Comparison of ENCODE assay signal across 30 cellular contexts in genomic region chr10:91957091-91957490, GRCh38.
"Had no signal": no experiment of that assay in that cellular context is flagged by ENCODE, and none has a peak within 500 bp of the region (broad histone marks: within the 10 kb centered on the region; RNA-seq: fewer than 3 reads in every experiment).

No MANE protein-coding gene starts in this region.

- H3K9me3 ChIP-seq: ascending aorta, esophagus squamous epithelium, heart left ventricle had no signal

- H3K27me3 Mint-ChIP-seq: activated CD4-positive, alpha-beta memory T cell treated with anti-CD3 and anti-CD28 coated beads, Interleukin-2, amount 10 ng/mL, durations not matched to agents 7 days and 5 days; activated CD4-positive, alpha-beta T cell treated with anti-CD3 and anti-CD28 coated beads, Interleukin-2, amount 10 ng/mL, durations not matched to agents 7 days and 5 days; activated CD8-positive, alpha-beta memory T cell treated with anti-CD3 and anti-CD28 coated beads, Interleukin-2, amount 10 ng/mL, durations not matched to agents 7 days and 5 days; activated naive CD8-positive, alpha-beta T cell treated with anti-CD3 and anti-CD28 coated beads for 36 hours; activated T-helper 17 cell treated with anti-CD3 and anti-CD28 coated beads, Interleukin-2, amount 50 U/mL, for 72 hours; central memory CD8-positive, alpha-beta T cell; effector memory CD8-positive, alpha-beta T cell had no signal

- H3K4me3 ChIP-seq: ascending aorta, esophagus squamous epithelium, heart left ventricle had no signal

- H3K27ac ChIP-seq: ascending aorta, brain microvascular endothelial cell, heart left ventricle, VCaP had no signal

- FAIRE-seq: bronchial epithelial cell, colon had no signal

- ATAC-seq: activated CD8-positive, alpha-beta memory T cell treated with anti-CD3 and anti-CD28 coated beads, Interleukin-2, amount 10 ng/mL, durations not matched to agents 7 days and 5 days; activated T-helper 17 cell treated with anti-CD3 and anti-CD28 coated beads, Interleukin-2, amount 50 U/mL, for 72 hours; effector memory CD8-positive, alpha-beta T cell; heart left ventricle; WTC11 had no signal

- DNase-seq: activated CD4-positive, alpha-beta memory T cell treated with anti-CD3 and anti-CD28 coated beads, Interleukin-2, amount 10 ng/mL, durations not matched to agents 7 days and 5 days; activated CD4-positive, alpha-beta T cell treated with anti-CD3 and anti-CD28 coated beads for 1 hour; activated CD4-positive, alpha-beta T cell treated with anti-CD3 and anti-CD28 coated beads for 4 hours; activated CD4-positive, alpha-beta T cell treated with anti-CD3 and anti-CD28 coated beads, Interleukin-2, amount 10 ng/mL, durations not matched to agents 7 days and 5 days; activated CD4-positive, alpha-beta T cell treated with anti-CD3 and anti-CD28 coated beads, Interleukin-2, amount 50 U/mL, for 4 hours; activated CD8-positive, alpha-beta memory T cell treated with anti-CD3 and anti-CD28 coated beads, Interleukin-2, amount 10 ng/mL, durations not matched to agents 7 days and 5 days; activated CD8-positive, alpha-beta memory T cell treated with anti-CD3 and anti-CD28 coated beads, Interleukin-2, amount 50 U/mL, for 4 hours; activated effector memory CD4-positive, alpha-beta T cell treated with Interleukin-2 at 50 U/mL for 16 hours; activated gamma-delta T cell treated with Interleukin-2 at 50 U/mL for 16 hours; activated naive CD4-positive, alpha-beta T cell treated with anti-CD3 and anti-CD28 coated beads, Interleukin-2, amount 50 U/mL, for 16 hours; activated naive CD4-positive, alpha-beta T cell treated with Interleukin-2 at 50 U/mL for 16 hours; activated naive CD8-positive, alpha-beta T cell treated with anti-CD3 and anti-CD28 coated beads for 36 hours; activated T-cell treated with anti-CD3 and anti-CD28 coated beads, Interleukin-2, amount 50 U/mL, for 1 hour; brain microvascular endothelial cell; cortex of kidney; dermis blood vessel endothelial cell; effector CD4-positive, alpha-beta T cell; effector memory CD8-positive, alpha-beta T cell; esophagus squamous epithelium; foreskin melanocyte; glutamatergic neuron; heart left ventricle; T-helper 2 cell had no signal

- H3K9me3 Mint-ChIP-seq: activated CD4-positive, alpha-beta memory T cell treated with anti-CD3 and anti-CD28 coated beads, Interleukin-2, amount 10 ng/mL, durations not matched to agents 7 days and 5 days; activated CD4-positive, alpha-beta T cell treated with anti-CD3 and anti-CD28 coated beads, Interleukin-2, amount 10 ng/mL, durations not matched to agents 7 days and 5 days; activated naive CD8-positive, alpha-beta T cell treated with anti-CD3 and anti-CD28 coated beads for 36 hours; activated T-helper 17 cell treated with anti-CD3 and anti-CD28 coated beads, Interleukin-2, amount 50 U/mL, for 72 hours; central memory CD8-positive, alpha-beta T cell; effector memory CD8-positive, alpha-beta T cell; WTC11 had no signal

- H3K27ac Mint-ChIP-seq: activated CD4-positive, alpha-beta memory T cell treated with anti-CD3 and anti-CD28 coated beads, Interleukin-2, amount 10 ng/mL, durations not matched to agents 7 days and 5 days; activated CD4-positive, alpha-beta T cell treated with anti-CD3 and anti-CD28 coated beads, Interleukin-2, amount 10 ng/mL, durations not matched to agents 7 days and 5 days; activated CD8-positive, alpha-beta memory T cell treated with anti-CD3 and anti-CD28 coated beads, Interleukin-2, amount 10 ng/mL, durations not matched to agents 7 days and 5 days; activated naive CD8-positive, alpha-beta T cell treated with anti-CD3 and anti-CD28 coated beads for 36 hours; activated T-helper 17 cell treated with anti-CD3 and anti-CD28 coated beads, Interleukin-2, amount 50 U/mL, for 72 hours; WTC11 had no signal

- H3K4me1 ChIP-seq: ascending aorta, heart left ventricle had no signal

- H3K27me3 ChIP-seq: ascending aorta, brain microvascular endothelial cell, esophagus squamous epithelium, heart left ventricle had no signal

- H3K4me1 Mint-ChIP-seq: activated CD4-positive, alpha-beta memory T cell treated with anti-CD3 and anti-CD28 coated beads, Interleukin-2, amount 10 ng/mL, durations not matched to agents 7 days and 5 days; activated CD4-positive, alpha-beta T cell treated with anti-CD3 and anti-CD28 coated beads, Interleukin-2, amount 10 ng/mL, durations not matched to agents 7 days and 5 days; activated CD8-positive, alpha-beta memory T cell treated with anti-CD3 and anti-CD28 coated beads, Interleukin-2, amount 10 ng/mL, durations not matched to agents 7 days and 5 days; activated naive CD8-positive, alpha-beta T cell treated with anti-CD3 and anti-CD28 coated beads for 36 hours; activated T-helper 17 cell treated with anti-CD3 and anti-CD28 coated beads, Interleukin-2, amount 50 U/mL, for 72 hours had no signal

- H3K4me3 Mint-ChIP-seq: activated CD4-positive, alpha-beta memory T cell treated with anti-CD3 and anti-CD28 coated beads, Interleukin-2, amount 10 ng/mL, durations not matched to agents 7 days and 5 days; activated CD4-positive, alpha-beta T cell treated with anti-CD3 and anti-CD28 coated beads, Interleukin-2, amount 10 ng/mL, durations not matched to agents 7 days and 5 days; activated CD8-positive, alpha-beta memory T cell treated with anti-CD3 and anti-CD28 coated beads, Interleukin-2, amount 10 ng/mL, durations not matched to agents 7 days and 5 days; activated naive CD8-positive, alpha-beta T cell treated with anti-CD3 and anti-CD28 coated beads for 36 hours; activated T-helper 17 cell treated with anti-CD3 and anti-CD28 coated beads, Interleukin-2, amount 50 U/mL, for 72 hours; central memory CD8-positive, alpha-beta T cell; effector memory CD8-positive, alpha-beta T cell; WTC11 had no signal
